In genomic region chr11:65501530-65502273, GRCh38 we compare ENCODE assay signal across 8 cellular contexts. TPM values are rescaled to one million over a fixed set of nuclear protein-coding genes. Genes with fewer than 3 reads are reported as not detected.
DNase-seq lines count a peak whose midpoint lies in the region; ATAC-seq and TF ChIP-seq lines count a peak whose summit lies in the region.

No MANE protein-coding gene starts in this region.

- peaks cover 48% of the 10 kb centered on the region for H3K4me1 Mint-ChIP-seq in stimulated activated effector memory CD8-positive, alpha-beta T cell treated with anti-CD3 and anti-CD28 coated beads, Interleukin-12 subunit alpha, Interleukin-12 subunit beta, amount 100 ng/mL, for 72 hours

- H3K36me3 ChIP-seq in right lobe of liver: peaks cover 13 to 49% (median 33%) of the 10 kb centered on the region in 4 donors

- no peaks in the 10 kb centered on the region for H3K36me3 Mint-ChIP-seq in stimulated activated effector memory CD8-positive, alpha-beta T cell treated with anti-CD3 and anti-CD28 coated beads, Interleukin-12 subunit alpha, Interleukin-12 subunit beta, amount 100 ng/mL, for 72 hours

- H3K27ac Mint-ChIP-seq in stimulated activated effector memory CD8-positive, alpha-beta T cell treated with anti-CD3 and anti-CD28 coated beads, Interleukin-12 subunit alpha, Interleukin-12 subunit beta, amount 100 ng/mL, for 72 hours: no peak overlapping the region

- peaks cover 0 to 40% (median 2%) of the 10 kb centered on the region in 4 donors for H3K4me1 ChIP-seq in right lobe of liver

- ATAC-seq in right lobe of liver (no peak), GM21360 (IDR thresholded peaks at IDR 0.05; ENCODE audit: unreplicated experiment) (no peak)
- no peak for ATAC-seq in stimulated activated effector memory CD8-positive, alpha-beta T cell treated with anti-CD3 and anti-CD28 coated beads, Interleukin-12 subunit alpha, Interleukin-12 subunit beta, amount 100 ng/mL, for 72 hours

- CTCF ChIA-PET in AG04449 (lab: Yijun Ruan, JAX): interaction anchor here (0.8 to 1.0 kb wide), 2 partner anchors 23 to 30 kb away, joined by 3 read pairs; no protein-coding TSS in a partner anchor

- no peak overlapping the region for H3K4me3 Mint-ChIP-seq in stimulated activated effector memory CD8-positive, alpha-beta T cell treated with anti-CD3 and anti-CD28 coated beads, Interleukin-12 subunit alpha, Interleukin-12 subunit beta, amount 100 ng/mL, for 72 hours

- POLR2A ChIA-PET in AG04449 (lab: Yijun Ruan, JAX): interaction anchor here (0.6 to 17.0 kb wide), 11 partner anchors 13 to 134 kb away, joined by 4 to 1229 read pairs (median 5); partner anchors contain the start of genes FAM89B, NEAT1 and SLC25A45

- TF ChIP-seq POLR2A in right lobe of liver (IDR thresholded peaks at IDR 0.05): peak; percentile 23

- TF ChIP-seq CTCF in AG04449 (IDR thresholded peaks at IDR 0.05; ENCODE audit: insufficient read depth, low read length, missing control alignments): no peak
- no peak for TF ChIP-seq CTCF in astrocyte of the cerebellum (IDR thresholded peaks at IDR 0.05; ENCODE audit: low read depth, low read length, missing control alignments)
- no peak for TF ChIP-seq CTCF in right lobe of liver (IDR thresholded peaks at IDR 0.05)

- no peak for DNase-seq in AG04449 (ENCODE audit: low read depth, low spot score)
- DNase-seq in HT-29 (ENCODE audit: low spot score): peak; percentile 83
- DNase-seq in astrocyte of the cerebellum (ENCODE audit: low read depth): no peak
- DNase-seq in right lobe of liver: peak in 1 of 3 donors; percentile 18
- no peak for DNase-seq in stimulated activated effector memory CD8-positive, alpha-beta T cell treated with anti-CD3 and anti-CD28 coated beads, Interleukin-12 subunit alpha, Interleukin-12 subunit beta, amount 100 ng/mL, for 72 hours (ENCODE audit: low spot score in 2 of 2)
- DNase-seq in NCI-H146 (lab: John Stamatoyannopoulos, UW): no peak
- DNase-seq in T1000 (lab: John Stamatoyannopoulos, UW): no peak

- no peaks in the 10 kb centered on the region for H3K27me3 ChIP-seq in right lobe of liver

- H3K27ac ChIP-seq in right lobe of liver: peak overlapping the region; percentile 99 to 100 (median 100)

- H3K9me3 Mint-ChIP-seq in stimulated activated effector memory CD8-positive, alpha-beta T cell treated with anti-CD3 and anti-CD28 coated beads, Interleukin-12 subunit alpha, Interleukin-12 subunit beta, amount 100 ng/mL, for 72 hours: no peaks in the 10 kb centered on the region

- no peaks in the 10 kb centered on the region for H3K9me3 ChIP-seq in right lobe of liver

- in situ Hi-C loops in astrocyte of the cerebellum (cut with HindIII; ENCODE audit: low sequenced_read_pairs): no loop called here

- intact Hi-C loops in right lobe of liver (cut with DNase I): no loop called here

- peak overlapping the region; percentile 99 for H3K4me3 ChIP-seq in AG04449 (ENCODE audit: low read depth, low read length)
- peak overlapping the region; percentile 87 for H3K4me3 ChIP-seq in astrocyte of the cerebellum (ENCODE audit: low read depth, low read length)
- peak overlapping the region; percentile 61 to 75 (median 67) for H3K4me3 ChIP-seq in right lobe of liver

- 0% methylated on average over 3 of the region's 3 CpGs for WGBS in right lobe of liver (ENCODE audit: insufficient coverage, low coverage, low lambda C conversion rate, missing lambda C conversion rate)

RNA-seq across cellular contexts. Expression of gene MALAT1, which starts 2.9 kb away (rescaled TPM):
- 1,827 and 2,040 TPM in 2 replicates for total RNA-seq in HT-29 (2014; rRNA removed; shearing (Covaris generic))
- 1,000 to 10,000 TPM; 2,716 to 5,163 (median 3,933) TPM for total RNA-seq in right lobe of liver

RNA-seq across cellular contexts. Expression of gene SCYL1, which starts 23.2 kb away (rescaled TPM):
- 177 and 182 TPM in 2 replicates for total RNA-seq in HT-29 (2014; rRNA removed; shearing (Covaris generic))
- 10 to 100 TPM; 51.3 to 82.3 (median 57.0) TPM for total RNA-seq in right lobe of liver

RNA-seq across cellular contexts. Expression of gene LTBP3, which starts 56.5 kb away (rescaled TPM):
- 146 and 164 TPM in 2 replicates for total RNA-seq in HT-29 (2014; rRNA removed; shearing (Covaris generic))
- 10 to 100 TPM; 26.6 to 94.1 (median 46.8) TPM for total RNA-seq in right lobe of liver
